14 cellular contexts compared by ENCODE assay signal in the genomic region with DNA sequence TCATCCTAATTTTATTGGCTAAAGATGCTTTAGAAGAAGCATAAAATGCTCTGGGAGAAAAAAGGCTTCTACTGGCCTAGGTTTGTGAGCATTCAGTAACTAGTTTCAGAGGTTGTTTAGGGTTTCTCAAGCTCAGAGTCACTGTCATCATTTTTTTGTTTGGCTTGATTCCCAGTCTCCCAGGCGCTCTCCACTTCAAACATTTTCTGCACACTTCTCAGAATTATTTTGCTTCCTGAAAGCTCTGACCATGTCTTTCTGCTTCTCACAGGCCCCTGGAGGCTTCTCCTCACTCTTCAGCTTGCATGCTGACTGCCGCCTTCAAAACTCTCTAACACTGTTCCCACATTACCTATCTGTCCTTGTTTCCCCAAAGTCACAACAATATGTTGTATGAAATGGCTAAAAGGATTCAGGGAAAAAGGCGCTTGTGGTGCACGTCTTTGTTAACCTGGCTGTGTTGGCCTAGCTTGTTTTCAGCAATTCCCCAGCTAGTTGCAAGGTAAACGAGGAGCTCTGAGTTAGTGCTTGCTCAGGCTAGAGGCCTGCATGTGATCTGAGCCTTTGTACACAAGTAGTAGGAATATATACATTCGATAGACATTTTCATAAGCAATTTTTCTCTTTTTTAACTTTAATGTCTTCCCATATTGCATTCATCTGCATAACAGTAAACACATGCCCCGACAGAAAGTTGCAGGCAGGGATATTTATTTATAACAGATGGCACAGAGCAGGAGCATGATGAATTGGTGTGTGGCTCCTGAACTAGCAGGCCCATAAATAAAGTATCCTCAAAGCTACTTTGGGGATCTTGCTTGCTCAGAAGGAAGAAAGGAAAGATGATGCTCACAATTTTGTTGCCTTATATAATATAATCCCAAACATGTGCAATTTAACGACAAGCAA.
DNase-seq lines count a peak whose midpoint lies in the region; ATAC-seq, FAIRE-seq and TF ChIP-seq lines count a peak whose summit lies in the region.
"Had no signal": no experiment of that assay in that cellular context is flagged by ENCODE, and none has a peak within 500 bp of the region (broad histone marks: within the 10 kb centered on the region; RNA-seq: fewer than 3 reads in every experiment).

No MANE protein-coding gene starts in this region.

- no peaks in the 10 kb centered on the region for H3K9me3 Mint-ChIP-seq in MCF 10A (ENCODE audit: unreplicated experiment)
- H3K9me3 Mint-ChIP-seq in WTC11: no peaks in the 10 kb centered on the region
- H3K9me3 Mint-ChIP-seq: activated naive CD4-positive, alpha-beta T cell treated with anti-CD3 and anti-CD28 coated beads, Interleukin-2, amount 50 U/mL, for 72 hours; T-helper 2 cell treated with Interferon-gamma antibody and Interleukin-4, amounts not matched to agents 5 μg/mL and 100 μg/mL, for 36 hours had no signal

- H3K9me3 ChIP-seq in breast epithelium (no peaks in the 10 kb centered on the region), uterus (no peaks in the 10 kb centered on the region), upper lobe of right lung (no peaks in the 10 kb centered on the region), mammary epithelial cell (replicated peaks; ENCODE audit: insufficient read depth, low read length) (no peaks in the 10 kb centered on the region)
- H3K9me3 ChIP-seq: gastrocnemius medialis, MG63 had no signal

- no peaks in the 10 kb centered on the region for H3K79me2 ChIP-seq in mammary epithelial cell (ENCODE audit: insufficient read depth, low read length)

- WGBS in mammary epithelial cell (ENCODE audit: low coverage, missing lambda C conversion rate): 82% methylated on average over 8 of the region's 8 CpGs

- POLR2A ChIA-PET in MCF 10A (lab: Yijun Ruan, JAX): interaction anchor here (0.6 to 1.1 kb wide), 2 partner anchors 22 to 157 kb away, joined by 3 read pairs; no protein-coding TSS in a partner anchor
- POLR2A ChIA-PET in WTC11 (lab: Charles Lee): no interaction called here

- H3K27ac ChIP-seq in breast epithelium (no peak overlapping the region), uterus (peak overlapping the region; percentile 1 to 29), upper lobe of right lung (no peak overlapping the region), mammary epithelial cell (ENCODE audit: insufficient read depth, low read depth, low read length) (no peak overlapping the region)
- H3K27ac ChIP-seq: C4-2B had no signal

- in situ Hi-C loops in mammary epithelial cell (cut with MboI; ENCODE audit: low sequenced_read_pairs in 2 of 2): no loop called here

- no peak for DNase-seq in MCF 10A (ENCODE audit: unreplicated experiment)
- DNase-seq in breast epithelium (ENCODE audit: low spot score in 2 of 2): no peak
- no peak for DNase-seq in WTC11 (ENCODE audit: low spot score)
- no peak for DNase-seq in left ventricle myocardium superior
- no peak for DNase-seq in uterus
- DNase-seq in GM19239 (ENCODE audit: insufficient read length, low spot score): no peak
- DNase-seq in upper lobe of right lung: no peak
- DNase-seq in mammary epithelial cell: no peak
- DNase-seq: gastrocnemius medialis; MG63; stimulated activated CD8-positive, alpha-beta memory T cell treated with anti-CD3 and anti-CD28 coated beads, Interleukin-4, amount 100 ng/mL, for 48 hours had no signal

- no peaks in the 10 kb centered on the region for H3K36me3 ChIP-seq in breast epithelium
- no peaks in the 10 kb centered on the region for H3K36me3 ChIP-seq in uterus
- H3K36me3 ChIP-seq in upper lobe of right lung: no peaks in the 10 kb centered on the region
- no peaks in the 10 kb centered on the region for H3K36me3 ChIP-seq in mammary epithelial cell (ENCODE audit: insufficient read depth, low read length)
- H3K36me3 ChIP-seq: gastrocnemius medialis, MG63 had no signal

- H3K27me3 ChIP-seq in breast epithelium (no peaks in the 10 kb centered on the region), uterus (no peaks in the 10 kb centered on the region), upper lobe of right lung (no peaks in the 10 kb centered on the region), mammary epithelial cell (ENCODE audit: insufficient read depth, low read length) (no peaks in the 10 kb centered on the region)
- H3K27me3 ChIP-seq: gastrocnemius medialis, MG63 had no signal

- BruUV-seq in MCF 10A (replicated peaks; lab: Mats Ljungman, UMichigan): no TSS peak
- BruUV-seq in mammary epithelial cell (replicated peaks; lab: Mats Ljungman, UMichigan): no TSS peak

- dilution Hi-C loops in mammary epithelial cell (cut with HindIII; ENCODE audit: low sequenced_read_pairs): no loop called here

- TF ChIP-seq POLR2A in breast epithelium (IDR thresholded peaks at IDR 0.05): no peak
- TF ChIP-seq POLR2A in uterus (IDR thresholded peaks at IDR 0.05): no peak

- H2AFZ ChIP-seq in mammary epithelial cell (ENCODE audit: low read depth, low read length): no peak overlapping the region

- H3K4me3 ChIP-seq in breast epithelium (no peak overlapping the region), uterus (no peak overlapping the region), upper lobe of right lung (no peak overlapping the region), mammary epithelial cell (replicated peaks in 1 of 3; ENCODE audit: insufficient read depth in 1 of 3, low read depth in 2 of 3, low read length in 3 of 3) (no peak overlapping the region)
- H3K4me3 ChIP-seq: gastrocnemius medialis, MG63 had no signal

- H3K4me3 Mint-ChIP-seq in MCF 10A (ENCODE audit: unreplicated experiment): no peak overlapping the region
- H3K4me3 Mint-ChIP-seq in WTC11: no peak overlapping the region
- H3K4me3 Mint-ChIP-seq: T-helper 2 cell treated with Interferon-gamma antibody and Interleukin-4, amounts not matched to agents 5 μg/mL and 100 μg/mL, for 36 hours had no signal

- peak overlapping the region; percentile 10 for H3K27ac Mint-ChIP-seq in MCF 10A (ENCODE audit: low read depth, unreplicated experiment)
- peak overlapping the region; percentile 60 for H3K27ac Mint-ChIP-seq in WTC11
- H3K27ac Mint-ChIP-seq: activated naive CD4-positive, alpha-beta T cell treated with anti-CD3 and anti-CD28 coated beads, Interleukin-2, amount 50 U/mL, for 72 hours; T-helper 2 cell treated with Interferon-gamma antibody and Interleukin-4, amounts not matched to agents 5 μg/mL and 100 μg/mL, for 36 hours had no signal

- no peak overlapping the region for H3K4me2 ChIP-seq in mammary epithelial cell (ENCODE audit: insufficient read depth, low read depth, low read length)

- H3K4me1 Mint-ChIP-seq in MCF 10A (ENCODE audit: insufficient read depth, unreplicated experiment) (peaks cover 6% of the 10 kb centered on the region), WTC11 (peaks cover 21% of the 10 kb centered on the region)

- H3K27me3 Mint-ChIP-seq in MCF 10A (ENCODE audit: insufficient read depth, unreplicated experiment) (no peaks in the 10 kb centered on the region), WTC11 (ENCODE audit: low read depth) (no peaks in the 10 kb centered on the region)

- TF ChIP-seq CTCF in MCF 10A (IDR thresholded peaks at IDR 0.05; ENCODE audit: unreplicated experiment) (no peak), breast epithelium (IDR thresholded peaks at IDR 0.05) (no peak), WTC11 (IDR thresholded peaks at IDR 0.05) (no peak), uterus (IDR thresholded peaks at IDR 0.05) (no peak), upper lobe of right lung (IDR thresholded peaks at IDR 0.05) (no peak), mammary epithelial cell (conservative IDR thresholded peaks at IDR 0.05 in 1 of 2, IDR thresholded peaks at IDR 0.05 in 1 of 2; ENCODE audit: extremely low read depth in 1 of 2, insufficient read depth in 1 of 2, low read depth in 1 of 2, low read length in 2 of 2) (no peak)

- no peak overlapping the region for H3K9ac ChIP-seq in mammary epithelial cell (ENCODE audit: insufficient read depth, low read length)

- peaks cover 6% of the 10 kb centered on the region for H3K36me3 Mint-ChIP-seq in MCF 10A (ENCODE audit: insufficient read depth, unreplicated experiment)
- no peaks in the 10 kb centered on the region for H3K36me3 Mint-ChIP-seq in WTC11
- H3K36me3 Mint-ChIP-seq: activated naive CD4-positive, alpha-beta T cell treated with anti-CD3 and anti-CD28 coated beads, Interleukin-2, amount 50 U/mL, for 72 hours had no signal

- FAIRE-seq in GM19239 (lab: Jason Lieb, UNC): no peak

- no peaks in the 10 kb centered on the region for H4K20me1 ChIP-seq in mammary epithelial cell (ENCODE audit: insufficient read depth, low read length)

- intact Hi-C loops in MCF 10A (cut with micrococcal nuclease): no loop called here
- intact Hi-C loops in breast epithelium (cut with DNase I; ENCODE audit: low total_unique reads): no loop called here
- intact Hi-C loops in left ventricle myocardium superior (cut with micrococcal nuclease): no loop called here
- intact Hi-C loops in uterus (cut with DNase I; ENCODE audit: low total_unique reads): no loop called here
- intact Hi-C loops in upper lobe of right lung (cut with DNase I): no loop called here
- intact Hi-C loops in mammary epithelial cell (cut with micrococcal nuclease): no loop called here

- CTCF ChIA-PET in MCF 10A (lab: Yijun Ruan, JAX) (interaction anchor here (1.1 kb wide), 1 partner anchor 76 kb away, joined by 5 read pairs; no protein-coding TSS in a partner anchor), WTC11 (lab: Charles Lee) (no interaction called here), mammary epithelial cell (lab: Charles Lee; ENCODE audit: low non-redundant PET) (interaction anchor here (0.6 kb wide), 1 partner anchor 566 kb away, joined by 3 read pairs; no protein-coding TSS in a partner anchor)

- H3K4me1 ChIP-seq in breast epithelium (peaks cover 0 to 5% of the 10 kb centered on the region in 2 donors), uterus (peaks cover 0 to 7% of the 10 kb centered on the region in 2 donors), upper lobe of right lung (peaks cover 6% of the 10 kb centered on the region), mammary epithelial cell (ENCODE audit: insufficient read depth, low read length) (no peaks in the 10 kb centered on the region)

- ATAC-seq in WTC11 (0 out of 2 replicates have a peak, but pooled peaks have one; percentile 18), left ventricle myocardium superior (peak; percentile 45), upper lobe of right lung (no peak)

TF ChIP-seq in WTC11, 78 proteins besides CTCF, POLR2A, EP300 and RAD21 (continues in another document):
- TF ChIP-seq NR2C2 (CRISPR knock-in tag; IDR thresholded peaks at IDR 0.05): no peak
- TF ChIP-seq FOXP1 (CRISPR knock-in tag; IDR thresholded peaks at IDR 0.05; ENCODE audit: borderline replicate concordance): no peak
- no peak for TF ChIP-seq ZNF396 (CRISPR knock-in tag; IDR thresholded peaks at IDR 0.05; ENCODE audit: borderline replicate concordance)

Comparison
In these comparisons a context has a peak if more than half of its experiments do, and no peak if none do; other contexts are left out.
1. H3K27ac ChIP-seq: peak in uterus (2 of 2); none in breast epithelium (0 of 2), upper lobe of right lung (single experiment) and mammary epithelial cell (single experiment).